ENCODE assay signal across 8 cellular contexts in the genomic region with DNA sequence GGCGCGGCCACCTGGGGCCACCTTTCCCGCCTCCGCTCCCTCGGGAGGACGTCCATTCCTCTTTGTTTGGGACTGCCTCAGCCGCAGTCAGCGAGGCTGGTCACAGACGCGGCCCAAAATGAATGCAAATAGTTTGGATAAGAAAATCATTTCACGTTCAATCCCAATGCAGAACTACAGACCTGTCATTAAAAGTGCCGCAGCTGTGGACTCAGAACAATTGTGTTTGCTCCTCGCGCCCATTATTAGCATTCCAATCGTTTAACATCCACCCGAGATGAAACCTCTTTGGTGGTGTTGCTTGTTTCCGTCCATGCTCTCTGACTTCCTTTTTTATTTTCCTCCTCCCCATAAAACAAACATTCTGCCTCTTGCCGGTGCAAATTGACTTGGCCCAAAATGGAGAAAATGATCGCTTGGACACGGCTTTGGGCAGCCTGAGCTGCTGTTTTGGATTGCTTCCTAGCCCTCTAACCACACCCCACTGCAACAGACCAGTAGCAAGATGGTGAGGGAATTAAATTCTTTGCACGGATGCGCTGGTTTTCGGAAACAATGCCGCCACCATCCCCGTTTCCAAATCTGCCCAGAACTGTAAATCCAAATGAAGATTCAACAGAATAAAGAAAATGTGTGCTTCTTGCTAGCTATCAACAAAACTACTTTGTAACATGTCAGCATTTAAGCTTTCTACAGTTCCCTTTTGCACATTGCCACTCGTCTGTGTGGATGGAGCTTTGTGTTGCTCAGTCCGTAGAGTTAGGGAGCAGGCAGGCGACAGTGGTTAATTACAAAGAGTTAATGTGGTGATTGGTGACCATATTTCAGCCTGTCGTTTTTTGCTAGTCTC. TPM values are rescaled to one million over a fixed set of nuclear protein-coding genes. Genes with fewer than 3 reads are reported as not detected.
A peak's percentile ranks its signal among the peaks of the same experiment; 100 is the strongest.
DNase-seq lines count a peak whose midpoint lies in the region; ATAC-seq and TF ChIP-seq lines count a peak whose summit lies in the region.

No MANE protein-coding gene starts in this region.

- no peaks in the 10 kb centered on the region for H3K9me3 Mint-ChIP-seq in activated naive CD8-positive, alpha-beta T cell (ENCODE audit: low read depth)
- peaks cover 16% of the 10 kb centered on the region for H3K9me3 Mint-ChIP-seq in glutamatergic neuron (ENCODE audit: unreplicated experiment)

- H3K36me3 Mint-ChIP-seq in activated naive CD8-positive, alpha-beta T cell: no peaks in the 10 kb centered on the region
- peaks cover 7% of the 10 kb centered on the region for H3K36me3 Mint-ChIP-seq in glutamatergic neuron (ENCODE audit: unreplicated experiment)

- H3K4me1 Mint-ChIP-seq in activated naive CD8-positive, alpha-beta T cell (ENCODE audit: low read depth): peaks cover 27% of the 10 kb centered on the region
- peaks cover 15% of the 10 kb centered on the region for H3K4me1 Mint-ChIP-seq in glutamatergic neuron (ENCODE audit: low read depth, unreplicated experiment)

- ATAC-seq in GM21529 (IDR thresholded peaks at IDR 0.05; ENCODE audit: unreplicated experiment): peak; percentile 7
- ATAC-seq in HG02981 (IDR thresholded peaks at IDR 0.05; ENCODE audit: unreplicated experiment): no peak

- DNase-seq in COLO829 (ENCODE audit: low spot score): peak; percentile 20
- DNase-seq in NCI-H460 (ENCODE audit: extremely low read depth, low read depth): peak; percentile 45
- peak; percentile 31 for DNase-seq in glutamatergic neuron
- DNase-seq in non-pigmented ciliary epithelial cell (ENCODE audit: low read depth): peak; percentile 8
- DNase-seq in NCI-H1436 treated with DMSO at 0.1 percent for 48 hours (lab: John Stamatoyannopoulos, UW): no peak

- peak overlapping the region; percentile 92 for H3K4me3 Mint-ChIP-seq in activated naive CD8-positive, alpha-beta T cell
- peak overlapping the region; percentile 100 for H3K4me3 Mint-ChIP-seq in glutamatergic neuron (ENCODE audit: unreplicated experiment)

- TF ChIP-seq CTCF in glutamatergic neuron (IDR thresholded peaks at IDR 0.05; ENCODE audit: partially characterized antibody, unreplicated experiment): no peak

- no peaks in the 10 kb centered on the region for H3K27me3 Mint-ChIP-seq in activated naive CD8-positive, alpha-beta T cell
- H3K27me3 Mint-ChIP-seq in glutamatergic neuron (ENCODE audit: unreplicated experiment): peaks cover 5% of the 10 kb centered on the region

- H3K27ac Mint-ChIP-seq in activated naive CD8-positive, alpha-beta T cell: peak overlapping the region; percentile 97
- peak overlapping the region; percentile 100 for H3K27ac Mint-ChIP-seq in glutamatergic neuron (ENCODE audit: unreplicated experiment)

RNA-seq across cellular contexts. Expression of gene NLN, which starts 0.8 kb away (rescaled TPM):
- total RNA-seq in NCI-H460 (2014; rRNA removed; shearing (Covaris generic)): 85.8 and 89.5 TPM in 2 replicates
- 47.8 and 63.4 TPM in 2 replicates for polyA plus RNA-seq in NCI-H460 (2014; cell fraction: nucleus; rRNA removed)
- 94.0 TPM for total RNA-seq in glutamatergic neuron (ENCODE audit: unreplicated experiment)

RNA-seq across cellular contexts. Expression of gene SGTB, which starts 0.9 kb away (rescaled TPM):
- 26.0 and 30.3 TPM in 2 replicates for total RNA-seq in NCI-H460 (2014; rRNA removed; shearing (Covaris generic))
- polyA plus RNA-seq in NCI-H460 (2014; cell fraction: nucleus; rRNA removed): 8.5 and 10.4 TPM in 2 replicates
- 33.2 TPM for total RNA-seq in glutamatergic neuron (ENCODE audit: unreplicated experiment)
